ENCODE assay signal across 1 cellular context in genomic region chr11:63890368-63890767, GRCh38.
TF ChIP-seq lines count a peak whose summit lies in the region.

No MANE protein-coding gene starts in this region.

TF ChIP-seq in H1, 55 proteins besides CTCF, POLR2A, EP300 and RAD21:
- no peak for TF ChIP-seq TBP (IDR thresholded peaks at IDR 0.05; ENCODE audit: low read depth, low read length)
- no peak for TF ChIP-seq SIN3A (conservative IDR thresholded peaks at IDR 0.05 in 1 of 2, IDR thresholded peaks at IDR 0.05 in 1 of 2; ENCODE audit: low read depth in 1 of 2, low read length in 2 of 2)
- TF ChIP-seq FOSL1 (IDR thresholded peaks at IDR 0.05; ENCODE audit: insufficient read depth, low read depth, low read length) = no peak
- no peak for TF ChIP-seq ATF2 (IDR thresholded peaks at IDR 0.05; ENCODE audit: low read length)
- TF ChIP-seq KDM4A (IDR thresholded peaks at IDR 0.05; ENCODE audit: low read depth, low read length, severe bottlenecking) = no peak
- TF ChIP-seq MAFK (IDR thresholded peaks at IDR 0.05; ENCODE audit: low read depth, low read length) = no peak
- TF ChIP-seq BRCA1 (IDR thresholded peaks at IDR 0.05; ENCODE audit: low read depth, low read length) = no peak
- TF ChIP-seq E2F6 (IDR thresholded peaks at IDR 0.05) = no peak
